Comparison of ENCODE assay signal across 12 cellular contexts in genomic region chr20:37390503-37390890, GRCh38.
"Had no signal": no experiment of that assay in that cellular context is flagged by ENCODE, and none has a peak within 500 bp of the region (broad histone marks: within the 10 kb centered on the region; RNA-seq: fewer than 3 reads in every experiment).

No MANE protein-coding gene starts in this region.

- DNase-seq: activated CD4-positive, alpha-beta memory T cell treated with anti-CD3 and anti-CD28 coated beads, Interleukin-2, amount 10 ng/mL, durations not matched to agents 7 days and 5 days; activated T-cell treated with anti-CD3 and anti-CD28 coated beads, Interleukin-2, amount 50 U/mL, for 48 hours; brain microvascular endothelial cell; effector memory CD4-positive, alpha-beta T cell; foreskin melanocyte; left colon; naive B cell; T-cell; T-helper 9 cell had no signal

- H3K4me2 ChIP-seq: SK-N-SH had no signal

- H3K27ac ChIP-seq: brain microvascular endothelial cell, heart left ventricle, vagina had no signal

- H3K9ac ChIP-seq: SK-N-SH had no signal

- H3K9me3 ChIP-seq: heart left ventricle, SK-N-SH, vagina had no signal

- H3K27me3 ChIP-seq: brain microvascular endothelial cell, heart left ventricle, vagina had no signal

- H3K4me3 ChIP-seq: heart left ventricle, vagina had no signal
